Comparison of ENCODE assay signal across 1 cellular context in genomic region chr6:46940433-46941226, GRCh38.
TF ChIP-seq lines count a peak whose summit lies in the region.

No MANE protein-coding gene starts in this region.

TF ChIP-seq in WTC11, 78 proteins besides CTCF, POLR2A, EP300 and RAD21 (continued from another document):
- TF ChIP-seq PRDM15 (CRISPR knock-in tag; IDR thresholded peaks at IDR 0.05) (no peak), GABPB1 (CRISPR knock-in tag; IDR thresholded peaks at IDR 0.05) (no peak), SMAD3 (CRISPR knock-in tag; IDR thresholded peaks at IDR 0.05; ENCODE audit: borderline replicate concordance) (no peak), CBFB (CRISPR knock-in tag; IDR thresholded peaks at IDR 0.05; ENCODE audit: low read depth) (no peak), ZNF425 (CRISPR knock-in tag; conservative IDR thresholded peaks at IDR 0.05) (no peak), ATF1 (CRISPR knock-in tag; IDR thresholded peaks at IDR 0.05) (no peak), ZNF263 (CRISPR knock-in tag; IDR thresholded peaks at IDR 0.05; ENCODE audit: low read depth) (no peak), E2F5 (CRISPR knock-in tag; IDR thresholded peaks at IDR 0.05) (no peak), ESRRA (CRISPR knock-in tag; IDR thresholded peaks at IDR 0.05; ENCODE audit: borderline replicate concordance) (no peak), HMGA2 (CRISPR knock-in tag; IDR thresholded peaks at IDR 0.05) (no peak), SMAD4 (CRISPR knock-in tag; IDR thresholded peaks at IDR 0.05) (no peak)
TF ChIP-seq in WTC11: peak in this region for 0.
